21 cellular contexts compared by ENCODE assay signal in the genomic region with DNA sequence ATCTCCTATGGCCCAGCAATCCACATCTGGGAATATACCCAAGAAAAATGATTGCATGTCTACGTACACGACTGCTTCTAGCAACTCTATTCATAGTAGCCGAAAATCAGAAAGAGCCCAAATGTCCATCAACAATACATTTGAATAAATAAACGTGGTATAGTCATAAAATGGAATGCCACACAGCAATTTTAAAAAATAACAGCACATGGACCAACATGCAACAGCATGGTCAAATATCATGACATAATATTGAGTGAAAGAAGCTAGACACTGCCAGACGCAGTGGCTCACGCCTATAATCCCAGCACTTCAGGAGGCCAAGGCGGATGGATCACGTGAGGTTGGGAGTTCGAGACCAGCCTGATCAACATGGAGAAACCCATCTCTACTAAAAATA. TPM values are rescaled to one million over a fixed set of nuclear protein-coding genes. Genes with fewer than 3 reads are reported as not detected.
A peak's percentile ranks its signal among the peaks of the same experiment; 100 is the strongest.
DNase-seq lines count a peak whose midpoint lies in the region; ATAC-seq, FAIRE-seq and TF ChIP-seq lines count a peak whose summit lies in the region.
"Had no signal": no experiment of that assay in that cellular context is flagged by ENCODE, and none has a peak within 500 bp of the region (broad histone marks: within the 10 kb centered on the region; RNA-seq: fewer than 3 reads in every experiment).

No MANE protein-coding gene starts in this region.

- FAIRE-seq in astrocyte (lab: Jason Lieb, UNC) = no peak
- FAIRE-seq: D721Med, GM12892, H54 had no signal

- no peaks in the 10 kb centered on the region for H3K27me3 ChIP-seq in astrocyte (ENCODE audit: insufficient read depth, low read length)
- H3K27me3 ChIP-seq: BLaER1 treated with 17β-estradiol and CSF1 and Interleukin-3, amounts not matched to agents 10 nM and 100 nM had no signal

- H3K4me1 ChIP-seq in astrocyte (ENCODE audit: insufficient read depth, low read length) = peaks cover under 1% of the 10 kb centered on the region

- no peaks in the 10 kb centered on the region for H3K9me3 ChIP-seq in astrocyte (ENCODE audit: insufficient read depth, low read depth, low read length)

- peaks cover 2% of the 10 kb centered on the region for H3K9me3 Mint-ChIP-seq in activated naive CD4-positive, alpha-beta T cell treated with anti-CD3 and anti-CD28 coated beads, Interleukin-2, amount 10 ng/mL, durations not matched to agents 7 days and 5 days
- H3K9me3 Mint-ChIP-seq in IgD-negative memory B cell (no peaks in the 10 kb centered on the region), astrocyte (ENCODE audit: unreplicated experiment) (no peaks in the 10 kb centered on the region)
- no peaks in the 10 kb centered on the region for H3K9me3 Mint-ChIP-seq in stimulated activated effector memory CD8-positive, alpha-beta T cell treated with anti-CD3 and anti-CD28 coated beads, Interleukin-12 subunit alpha, Interleukin-12 subunit beta, amount 100 ng/mL, for 72 hours
- no peaks in the 10 kb centered on the region for H3K9me3 Mint-ChIP-seq in activated naive CD8-positive, alpha-beta T cell treated with anti-CD3 and anti-CD28 coated beads for 36 hours

- no peak overlapping the region for H3K4me3 ChIP-seq in astrocyte (ENCODE audit: insufficient read depth, low read depth, low read length)
- H3K4me3 ChIP-seq: BLaER1 treated with 17β-estradiol and CSF1 and Interleukin-3, amounts not matched to agents 10 nM and 100 nM; GM23248 had no signal

- no peaks in the 10 kb centered on the region for H4K20me1 ChIP-seq in astrocyte (ENCODE audit: insufficient read depth, low read length)
- H4K20me1 ChIP-seq: BLaER1 treated with 17β-estradiol and CSF1 and Interleukin-3, amounts not matched to agents 10 nM and 100 nM had no signal

- DNase-seq in activated naive CD4-positive, alpha-beta T cell treated with anti-CD3 and anti-CD28 coated beads, Interleukin-2, amount 10 ng/mL, durations not matched to agents 7 days and 5 days = no peak
- DNase-seq in activated naive CD4-positive, alpha-beta T cell (lab: John Stamatoyannopoulos, UW) = no peak
- DNase-seq in astrocyte (ENCODE audit: low read depth) = no peak
- DNase-seq in stimulated activated effector memory CD8-positive, alpha-beta T cell treated with anti-CD3 and anti-CD28 coated beads, Interleukin-12 subunit alpha, Interleukin-12 subunit beta, amount 100 ng/mL, for 72 hours (ENCODE audit: low spot score in 2 of 2) = no peak
- no peak for DNase-seq in activated naive CD8-positive, alpha-beta T cell treated with anti-CD3 and anti-CD28 coated beads for 36 hours
- DNase-seq: ACHN; CD4-positive, CD25-positive, alpha-beta regulatory T cell; DMS153; DND-41; GDM1; GM23248 had no signal

- H3K9ac ChIP-seq in astrocyte (ENCODE audit: low read length) = no peak overlapping the region
- H3K9ac ChIP-seq: GM23248 had no signal

- no peaks in the 10 kb centered on the region for H3K36me3 ChIP-seq in astrocyte (ENCODE audit: insufficient read depth, low read length)
- H3K36me3 ChIP-seq: BLaER1 treated with 17β-estradiol and CSF1 and Interleukin-3, amounts not matched to agents 10 nM and 100 nM had no signal

- H2AFZ ChIP-seq in astrocyte (ENCODE audit: low read depth, low read length) = no peak overlapping the region
- H2AFZ ChIP-seq: GM23248 had no signal

- TF ChIP-seq CTCF in astrocyte (IDR thresholded peaks at IDR 0.05; ENCODE audit: insufficient read depth, low read depth, low read length) = no peak

- ATAC-seq in stimulated activated effector memory CD8-positive, alpha-beta T cell treated with anti-CD3 and anti-CD28 coated beads, Interleukin-12 subunit alpha, Interleukin-12 subunit beta, amount 100 ng/mL, for 72 hours = no peak
- ATAC-seq in HG02970 (IDR thresholded peaks at IDR 0.05; ENCODE audit: low FRiP score, unreplicated experiment) (no peak), GM18873 (IDR thresholded peaks at IDR 0.05; ENCODE audit: low FRiP score, unreplicated experiment) (no peak)
- ATAC-seq: HCT116 had no signal

- H3K4me2 ChIP-seq in astrocyte (ENCODE audit: low read length) = no peak overlapping the region

- H3K4me3 Mint-ChIP-seq in activated naive CD4-positive, alpha-beta T cell treated with anti-CD3 and anti-CD28 coated beads, Interleukin-2, amount 10 ng/mL, durations not matched to agents 7 days and 5 days = no peak overlapping the region
- H3K4me3 Mint-ChIP-seq in IgD-negative memory B cell = no peak overlapping the region
- no peak overlapping the region for H3K4me3 Mint-ChIP-seq in astrocyte (ENCODE audit: unreplicated experiment)
- no peak overlapping the region for H3K4me3 Mint-ChIP-seq in stimulated activated effector memory CD8-positive, alpha-beta T cell treated with anti-CD3 and anti-CD28 coated beads, Interleukin-12 subunit alpha, Interleukin-12 subunit beta, amount 100 ng/mL, for 72 hours
- no peak overlapping the region for H3K4me3 Mint-ChIP-seq in activated naive CD8-positive, alpha-beta T cell treated with anti-CD3 and anti-CD28 coated beads for 36 hours

- H3K36me3 Mint-ChIP-seq in activated naive CD4-positive, alpha-beta T cell treated with anti-CD3 and anti-CD28 coated beads, Interleukin-2, amount 10 ng/mL, durations not matched to agents 7 days and 5 days = peaks cover 2% of the 10 kb centered on the region
- H3K36me3 Mint-ChIP-seq in IgD-negative memory B cell (peaks cover 2% of the 10 kb centered on the region), astrocyte (ENCODE audit: low read depth, unreplicated experiment) (no peaks in the 10 kb centered on the region)
- H3K36me3 Mint-ChIP-seq in stimulated activated effector memory CD8-positive, alpha-beta T cell treated with anti-CD3 and anti-CD28 coated beads, Interleukin-12 subunit alpha, Interleukin-12 subunit beta, amount 100 ng/mL, for 72 hours = peaks cover 3% of the 10 kb centered on the region
- no peaks in the 10 kb centered on the region for H3K36me3 Mint-ChIP-seq in activated naive CD8-positive, alpha-beta T cell treated with anti-CD3 and anti-CD28 coated beads for 36 hours
- H3K36me3 Mint-ChIP-seq: CD4-positive, CD25-positive, alpha-beta regulatory T cell had no signal

- CTCF ChIA-PET in activated naive CD4-positive, alpha-beta T cell treated with anti-CD3 and anti-CD28 coated beads, Interleukin-2, amount 10 ng/mL, durations not matched to agents 7 days and 5 days (lab: Charles Lee) = interaction anchor here (5.2 to 6.5 kb wide), 2 partner anchors 16 to 89 kb away, joined by 40 to 84 read pairs; no protein-coding TSS in a partner anchor

- H3K27me3 Mint-ChIP-seq in activated naive CD4-positive, alpha-beta T cell treated with anti-CD3 and anti-CD28 coated beads, Interleukin-2, amount 10 ng/mL, durations not matched to agents 7 days and 5 days = peaks cover 9% of the 10 kb centered on the region
- H3K27me3 Mint-ChIP-seq in IgD-negative memory B cell (no peaks in the 10 kb centered on the region), astrocyte (ENCODE audit: low read depth, unreplicated experiment) (peaks cover 2% of the 10 kb centered on the region)
- H3K27me3 Mint-ChIP-seq in activated naive CD8-positive, alpha-beta T cell treated with anti-CD3 and anti-CD28 coated beads for 36 hours = no peaks in the 10 kb centered on the region
- H3K27me3 Mint-ChIP-seq: CD4-positive, CD25-positive, alpha-beta regulatory T cell had no signal

- H3K79me2 ChIP-seq in astrocyte (ENCODE audit: insufficient read depth, low read length) = no peaks in the 10 kb centered on the region

- no peak overlapping the region for H3K27ac ChIP-seq in astrocyte (ENCODE audit: low read depth, low read length)
- H3K27ac ChIP-seq: BLaER1 treated with 17β-estradiol and CSF1 and Interleukin-3, amounts not matched to agents 10 nM and 100 nM; GM23248 had no signal

- peak overlapping the region; percentile 39 for H3K27ac Mint-ChIP-seq in activated naive CD4-positive, alpha-beta T cell treated with anti-CD3 and anti-CD28 coated beads, Interleukin-2, amount 10 ng/mL, durations not matched to agents 7 days and 5 days
- H3K27ac Mint-ChIP-seq in IgD-negative memory B cell (peak overlapping the region in 2 of 3 donors; percentile 7 to 23), astrocyte (ENCODE audit: unreplicated experiment) (peak overlapping the region; percentile 47)
- H3K27ac Mint-ChIP-seq in stimulated activated effector memory CD8-positive, alpha-beta T cell treated with anti-CD3 and anti-CD28 coated beads, Interleukin-12 subunit alpha, Interleukin-12 subunit beta, amount 100 ng/mL, for 72 hours = peak overlapping the region; percentile 34
- H3K27ac Mint-ChIP-seq in activated naive CD8-positive, alpha-beta T cell treated with anti-CD3 and anti-CD28 coated beads for 36 hours = no peak overlapping the region

- peaks cover 33% of the 10 kb centered on the region for H3K4me1 Mint-ChIP-seq in activated naive CD4-positive, alpha-beta T cell treated with anti-CD3 and anti-CD28 coated beads, Interleukin-2, amount 10 ng/mL, durations not matched to agents 7 days and 5 days
- H3K4me1 Mint-ChIP-seq in IgD-negative memory B cell (peaks cover 13 to 33% (median 13%) of the 10 kb centered on the region in 3 donors), astrocyte (ENCODE audit: low read depth, unreplicated experiment) (no peaks in the 10 kb centered on the region)
- H3K4me1 Mint-ChIP-seq in stimulated activated effector memory CD8-positive, alpha-beta T cell treated with anti-CD3 and anti-CD28 coated beads, Interleukin-12 subunit alpha, Interleukin-12 subunit beta, amount 100 ng/mL, for 72 hours = peaks cover 13% of the 10 kb centered on the region
- H3K4me1 Mint-ChIP-seq in activated naive CD8-positive, alpha-beta T cell treated with anti-CD3 and anti-CD28 coated beads for 36 hours = peaks cover 11% of the 10 kb centered on the region

RNA-seq across cellular contexts. Expression of a gene that starts 16.3 kb away (rescaled TPM):
- polyA plus RNA-seq in IgD-negative memory B cell = not detected
- total RNA-seq in astrocyte = not detected in 2 replicates
- not detected for total RNA-seq in activated naive CD8-positive, alpha-beta T cell treated with anti-CD3 and anti-CD28 coated beads for 36 hours
- total RNA-seq: A172; CD4-positive, CD25-positive, alpha-beta regulatory T cell; GM23248; HT-29 had no signal
- polyA plus RNA-seq: CD4-positive, CD25-positive, alpha-beta regulatory T cell; GM23248 had no signal

RNA-seq across cellular contexts. Expression of a gene that starts 34.4 kb away (rescaled TPM):
- polyA plus RNA-seq in IgD-negative memory B cell = 0.25 TPM
- total RNA-seq in astrocyte = 0.22 and 0.54 TPM in 2 replicates
- 1 to 10 TPM; 5.2 to 5.3 TPM for total RNA-seq in activated naive CD8-positive, alpha-beta T cell treated with anti-CD3 and anti-CD28 coated beads for 36 hours
- total RNA-seq: A172, GM23248 had no signal
